20 cellular contexts compared by ENCODE assay signal in genomic region chr6:104182811-104183210, GRCh38.
DNase-seq lines count a peak whose midpoint lies in the region; ATAC-seq and TF ChIP-seq lines count a peak whose summit lies in the region.
"Had no signal": no experiment of that assay in that cellular context is flagged by ENCODE, and none has a peak within 500 bp of the region (broad histone marks: within the 10 kb centered on the region; RNA-seq: fewer than 3 reads in every experiment).

No MANE protein-coding gene starts in this region.

- in situ Hi-C loops in brain microvascular endothelial cell (cut with HindIII; ENCODE audit: low pct_ligation_motif_present, low sequenced_read_pairs) = no loop called here

- ATAC-seq in GM19452 (IDR thresholded peaks at IDR 0.05; ENCODE audit: unreplicated experiment) = no peak
- ATAC-seq in HG03521 (IDR thresholded peaks at IDR 0.05; ENCODE audit: unreplicated experiment) = no peak
- ATAC-seq: CD8-positive, alpha-beta T cell; left ventricle myocardium superior; psoas muscle had no signal

- no peak overlapping the region for H3K27ac ChIP-seq in brain microvascular endothelial cell
- H3K27ac ChIP-seq: neural progenitor cell, psoas muscle, upper lobe of left lung had no signal

- no peak for TF ChIP-seq CTCF in brain microvascular endothelial cell (IDR thresholded peaks at IDR 0.05; ENCODE audit: low read depth, low read length, missing control alignments)

- DNase-seq in M059J (ENCODE audit: low read depth) (peak; percentile 9), brain microvascular endothelial cell (peak; percentile 18), globus pallidus (ENCODE audit: low spot score) (peak; percentile 63), skeletal muscle cell (ENCODE audit: low read depth) (peak; percentile 94), germinal center (ENCODE audit: low spot score) (no peak)
- no peak for DNase-seq in activated effector memory CD4-positive, alpha-beta T cell treated with Interleukin-2 at 50 U/mL for 16 hours
- DNase-seq: activated CD4-positive, alpha-beta T cell treated with anti-CD3 and anti-CD28 coated beads for 4 hours; activated naive CD8-positive, alpha-beta T cell treated with anti-CD3 and anti-CD28 coated beads, Interleukin-2, amount 10 ng/mL, durations not matched to agents 7 days and 5 days; CD8-positive, alpha-beta T cell; H9; left ventricle myocardium superior; MM.1S; NCI-H2171 treated with DMSO at 0.1 percent for 48 hours; NCI-H526 treated with DMSO at 0.1 percent for 48 hours; psoas muscle; SW 1271; upper lobe of left lung had no signal

- no peak overlapping the region for H3K4me3 ChIP-seq in brain microvascular endothelial cell (ENCODE audit: low read depth, low read length)
- no peak overlapping the region for H3K4me3 ChIP-seq in skeletal muscle cell (ENCODE audit: low read depth, low read length)
- H3K4me3 ChIP-seq: neural progenitor cell, psoas muscle, upper lobe of left lung had no signal

- no peaks in the 10 kb centered on the region for H3K27me3 ChIP-seq in brain microvascular endothelial cell (replicated peaks)
- H3K27me3 ChIP-seq: neural progenitor cell, upper lobe of left lung had no signal

- H3K36me3 ChIP-seq in brain microvascular endothelial cell (replicated peaks) = no peaks in the 10 kb centered on the region
- H3K36me3 ChIP-seq: neural progenitor cell, upper lobe of left lung had no signal

Comparison
In these comparisons a context has a peak if more than half of its experiments do, and no peak if none do; other contexts are left out.
1. DNase-seq: peak in M059J (single experiment), brain microvascular endothelial cell (single experiment), globus pallidus (single experiment) and skeletal muscle cell (single experiment); none in activated effector memory CD4-positive, alpha-beta T cell treated with Interleukin-2 at 50 U/mL for 16 hours (single experiment) and germinal center (single experiment).